Comparison of ENCODE assay signal across 20 cellular contexts in the genomic region with DNA sequence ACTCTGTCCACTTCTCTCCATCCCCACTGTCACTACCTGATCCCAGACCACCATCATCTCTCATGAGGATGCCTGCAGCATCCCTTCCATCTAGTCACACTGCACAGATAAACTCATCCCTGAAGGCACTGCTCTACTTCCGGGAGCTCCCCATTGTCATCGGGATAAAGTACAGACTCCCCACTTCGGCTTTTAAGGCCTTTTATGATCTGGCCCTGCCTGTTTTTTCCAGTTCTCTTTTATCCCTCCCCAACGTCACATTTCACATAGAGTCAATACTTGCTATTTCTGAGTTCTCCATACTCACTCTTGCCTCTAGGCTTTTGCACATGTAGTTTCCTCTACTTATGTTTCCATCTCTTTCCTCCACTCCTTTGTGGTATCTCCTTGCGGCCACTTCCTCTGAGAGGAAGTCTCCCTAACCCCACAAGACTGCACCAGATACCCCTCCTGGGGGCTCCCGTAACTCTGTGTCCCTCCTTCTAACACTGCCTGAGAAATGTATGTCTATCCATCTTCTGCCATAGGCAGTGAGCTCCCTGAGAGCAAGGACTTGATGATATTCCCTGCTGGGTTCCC.
"Had no signal": no experiment of that assay in that cellular context is flagged by ENCODE, and none has a peak within 500 bp of the region (broad histone marks: within the 10 kb centered on the region; RNA-seq: fewer than 3 reads in every experiment).

No MANE protein-coding gene starts in this region.

- H3K36me3 Mint-ChIP-seq: memory B cell, mesothelial cell of epicardium, natural killer cell had no signal

- H3K27ac Mint-ChIP-seq: memory B cell, mesothelial cell of epicardium, natural killer cell had no signal

- H3K9me3 Mint-ChIP-seq: memory B cell, mesothelial cell of epicardium, natural killer cell, neural crest cell had no signal

- H3K4me3 Mint-ChIP-seq: memory B cell, mesothelial cell of epicardium, natural killer cell, neural crest cell had no signal

- H3K4me1 ChIP-seq: lower lobe of right lung had no signal

- H3K27me3 ChIP-seq: dorsolateral prefrontal cortex, hepatocyte, ovary, right atrium auricular region had no signal

- H3K27ac ChIP-seq: dorsolateral prefrontal cortex, hepatocyte, left ventricle myocardium inferior, lower lobe of right lung, ovary, right atrium auricular region had no signal

- DNase-seq: dorsolateral prefrontal cortex; effector CD8-positive, alpha-beta T cell; foreskin melanocyte; head of caudate nucleus; kidney; left cardiac atrium; left ventricle myocardium inferior; lower lobe of right lung; natural killer cell; ovary; small intestine; stimulated activated CD4-positive, alpha-beta T cell treated with anti-CD3 and anti-CD28 coated beads, Interleukin-12 subunit alpha, Interleukin-12 subunit beta, amount 100 ng/mL, for 4 hours; stimulated activated CD4-positive, alpha-beta T cell treated with anti-CD3 and anti-CD28 coated beads, Interleukin-2, amount 100 ng/mL, for 48 hours; stimulated activated naive CD4-positive, alpha-beta T cell treated with Interleukin-2 at 50 U/mL for 16 hours; trophoblast cell had no signal

- H3K4me3 ChIP-seq: dorsolateral prefrontal cortex, hepatocyte, left ventricle myocardium inferior, lower lobe of right lung, ovary, right atrium auricular region had no signal

- H3K9me3 ChIP-seq: left ventricle myocardium inferior, lower lobe of right lung, ovary, right atrium auricular region had no signal

- H3K36me3 ChIP-seq: left ventricle myocardium inferior, lower lobe of right lung, ovary, right atrium auricular region had no signal
